ENCODE assay signal across 9 cellular contexts in the genomic region with DNA sequence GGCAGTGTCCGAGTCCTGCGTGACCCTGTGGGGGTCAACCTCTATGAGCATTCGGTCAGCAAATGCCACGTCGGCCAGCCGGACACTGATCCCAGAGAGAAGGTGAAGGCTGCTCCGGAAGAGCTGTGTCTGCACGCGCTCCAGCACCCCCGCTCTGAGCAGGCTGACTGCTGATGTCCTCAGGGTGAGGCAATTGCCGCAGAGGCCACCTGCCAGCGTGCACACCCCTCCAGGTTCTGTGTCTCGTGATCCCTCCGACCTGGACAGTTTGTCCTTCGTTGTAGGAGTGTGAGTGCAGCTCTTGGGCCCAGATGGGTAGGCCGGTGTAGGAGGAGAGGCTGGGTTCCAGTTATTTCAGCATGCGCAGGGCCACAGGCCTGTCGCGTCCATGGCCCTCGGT. TPM values are rescaled to one million over a fixed set of nuclear protein-coding genes. Genes with fewer than 3 reads are reported as not detected.
"Had no signal": no experiment of that assay in that cellular context is flagged by ENCODE, and none has a peak within 500 bp of the region (broad histone marks: within the 10 kb centered on the region; RNA-seq: fewer than 3 reads in every experiment).

No MANE protein-coding gene starts in this region.

- H3K27ac ChIP-seq: KMS-11 had no signal

- H3K27me3 Mint-ChIP-seq: IgD-negative memory B cell had no signal

- H3K4me3 ChIP-seq: HAP-1 had no signal

- H3K36me3 ChIP-seq: HAP-1 had no signal

- DNase-seq: GOT3, H7, KBM-7 had no signal

- H3K27ac Mint-ChIP-seq: IgD-negative memory B cell had no signal

- FAIRE-seq: HTR-8/SVneo had no signal

- H3K9me3 Mint-ChIP-seq: IgD-negative memory B cell had no signal

- H3K4me1 ChIP-seq: HAP-1 had no signal

- ATAC-seq: HCT116 had no signal

- H3K9ac ChIP-seq: KMS-11 had no signal

- H3K4me2 ChIP-seq: KMS-11 had no signal

- H3K9me3 ChIP-seq: HAP-1 had no signal

- H3K4me3 Mint-ChIP-seq: IgD-negative memory B cell had no signal

- H3K4me1 Mint-ChIP-seq: IgD-negative memory B cell had no signal

- H3K36me3 Mint-ChIP-seq: IgD-negative memory B cell had no signal

RNA-seq across cellular contexts. Expression of a gene that starts 55.3 kb away (rescaled TPM):
- total RNA-seq: H4 had no signal
